1 cellular context compared by ENCODE assay signal in genomic region chr9:75274781-75275180, GRCh38.
TF ChIP-seq lines count a peak whose summit lies in the region.

No MANE protein-coding gene starts in this region.

TF ChIP-seq in liver, 16 proteins besides CTCF, POLR2A, EP300 and RAD21 (continued from another document):
- peak; percentile 38 for TF ChIP-seq REST (IDR thresholded peaks at IDR 0.05)
- TF ChIP-seq MAX (IDR thresholded peaks at IDR 0.05) = no peak
- peak; percentile 72 for TF ChIP-seq YY1 (IDR thresholded peaks at IDR 0.05)
- TF ChIP-seq HNF4A (conservative IDR thresholded peaks at IDR 0.05) = peak; percentile 85 to 89
- peak; percentile 71 for TF ChIP-seq HNF4G (IDR thresholded peaks at IDR 0.05)
- TF ChIP-seq EGR1 (IDR thresholded peaks at IDR 0.05; ENCODE audit: low read depth in 2 of 2) = no peak
- no peak for TF ChIP-seq FOXA1 (IDR thresholded peaks at IDR 0.05)
- peak; percentile 18 to 49 for TF ChIP-seq JUND (IDR thresholded peaks at IDR 0.05)
- TF ChIP-seq RXRA (IDR thresholded peaks at IDR 0.05) = peak in 1 of 2 donors; percentile 58
TF ChIP-seq in liver: peak in this region for 8.
